ENCODE assay signal across 8 cellular contexts in the genomic region with DNA sequence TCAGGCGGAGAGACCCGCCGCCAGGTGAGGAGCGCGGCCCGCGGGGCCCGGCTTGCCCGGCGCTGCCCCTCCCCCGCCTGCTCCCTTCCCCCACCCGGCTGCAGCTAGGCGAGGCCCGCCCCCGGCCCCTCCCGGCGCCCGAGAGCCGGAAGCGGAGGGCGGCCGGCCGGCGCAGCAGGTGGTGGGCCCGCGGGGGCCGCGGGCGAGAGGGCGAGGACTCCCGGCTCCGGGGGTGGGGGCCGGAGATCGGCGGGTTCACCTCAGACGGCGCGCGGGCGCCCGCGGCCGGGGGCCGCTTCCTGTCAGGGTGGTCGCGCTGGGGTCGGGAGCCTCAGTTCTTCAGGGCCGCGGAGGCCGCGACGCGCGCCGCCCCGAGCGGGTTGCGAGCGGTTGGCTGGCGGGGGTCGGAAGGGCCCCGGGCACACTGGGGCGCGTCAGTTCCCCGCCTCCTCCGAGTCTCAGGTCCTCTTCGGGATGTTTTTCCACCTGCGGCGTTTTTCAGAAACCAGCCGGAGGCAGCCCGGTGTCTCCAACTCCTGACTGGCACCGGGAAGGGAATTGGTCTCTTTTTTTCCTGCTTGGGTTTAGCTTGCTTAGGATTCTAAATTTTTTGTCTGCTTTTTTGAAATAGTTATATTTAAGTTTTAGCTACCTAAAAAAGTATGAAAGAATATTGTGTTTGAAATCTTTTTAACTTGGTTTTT. TPM values are rescaled to one million over a fixed set of nuclear protein-coding genes. Genes with fewer than 3 reads are reported as not detected.
DNase-seq lines count a peak whose midpoint lies in the region; ATAC-seq and TF ChIP-seq lines count a peak whose summit lies in the region.

No MANE protein-coding gene starts in this region.

- peak; percentile 60 to 66 for ATAC-seq in CD4-positive, CD25-positive, alpha-beta regulatory T cell (ENCODE audit: low read depth in 2 of 2)
- ATAC-seq in HG03108 (IDR thresholded peaks at IDR 0.05; ENCODE audit: unreplicated experiment), result peak; percentile 44
- peak; percentile 68 to 72 for ATAC-seq in activated naive CD4-positive, alpha-beta T cell treated with anti-CD3 and anti-CD28 coated beads, Interleukin-2, amount 50 U/mL, for 72 hours

- H3K9me3 Mint-ChIP-seq in CD4-positive, CD25-positive, alpha-beta regulatory T cell, result no peaks in the 10 kb centered on the region
- no peaks in the 10 kb centered on the region for H3K9me3 Mint-ChIP-seq in activated naive CD4-positive, alpha-beta T cell treated with anti-CD3 and anti-CD28 coated beads, Interleukin-2, amount 50 U/mL, for 72 hours

- H3K36me3 Mint-ChIP-seq in CD4-positive, CD25-positive, alpha-beta regulatory T cell, result no peaks in the 10 kb centered on the region
- H3K36me3 Mint-ChIP-seq in activated naive CD4-positive, alpha-beta T cell treated with anti-CD3 and anti-CD28 coated beads, Interleukin-2, amount 50 U/mL, for 72 hours, result no peaks in the 10 kb centered on the region

- peaks cover 29% of the 10 kb centered on the region for H3K4me1 ChIP-seq in CD4-positive, CD25-positive, alpha-beta regulatory T cell (ENCODE audit: control insufficient read depth, insufficient read depth, low read length, poor library complexity, severe bottlenecking)

- H3K9me3 ChIP-seq in CD4-positive, CD25-positive, alpha-beta regulatory T cell (ENCODE audit: control insufficient read depth in 2 of 2, low read length in 2 of 2), result no peaks in the 10 kb centered on the region

- intact Hi-C loops in cardiac septum (cut with DNase I), result loop anchor here (5.0 kb wide), 1 partner anchor 92 kb away; the partner anchor contains the start of gene FAH

- H3K27me3 ChIP-seq in CD4-positive, CD25-positive, alpha-beta regulatory T cell (ENCODE audit: control insufficient read depth, insufficient read depth, low read length), result no peaks in the 10 kb centered on the region

- H3K27ac ChIP-seq in CD4-positive, CD25-positive, alpha-beta regulatory T cell (ENCODE audit: insufficient read depth, low read length, poor library complexity, severe bottlenecking), result peak overlapping the region; percentile 82

- H3K27ac Mint-ChIP-seq in CD4-positive, CD25-positive, alpha-beta regulatory T cell, result peak overlapping the region; percentile 95 to 96 (median 95)
- peak overlapping the region; percentile 92 to 99 for H3K27ac Mint-ChIP-seq in activated naive CD4-positive, alpha-beta T cell treated with anti-CD3 and anti-CD28 coated beads, Interleukin-2, amount 50 U/mL, for 72 hours

- H3K36me3 ChIP-seq in CD4-positive, CD25-positive, alpha-beta regulatory T cell (ENCODE audit: control insufficient read depth, insufficient read depth, low read length), result peaks cover 3% of the 10 kb centered on the region

- H3K4me1 Mint-ChIP-seq in CD4-positive, CD25-positive, alpha-beta regulatory T cell, result peaks cover 25 to 56% (median 37%) of the 10 kb centered on the region in 4 donors

- H3K4me3 ChIP-seq in CD4-positive, CD25-positive, alpha-beta regulatory T cell (ENCODE audit: low read depth, low read length), result peak overlapping the region; percentile 95

- H3K27me3 Mint-ChIP-seq in CD4-positive, CD25-positive, alpha-beta regulatory T cell, result peaks cover 19% of the 10 kb centered on the region

- peak in 1 of 3 donors; percentile 69 for DNase-seq in CD4-positive, CD25-positive, alpha-beta regulatory T cell
- DNase-seq in NCI-H748 treated with DMSO at 0.1 percent for 48 hours (lab: John Stamatoyannopoulos, UW), result peak; percentile 27
- peak in 1 of 2 donors; percentile 51 for DNase-seq in activated naive CD4-positive, alpha-beta T cell treated with anti-CD3 and anti-CD28 coated beads, Interleukin-2, amount 50 U/mL, for 72 hours (ENCODE audit: low spot score in 2 of 2)
- peak; percentile 78 for DNase-seq in cardiac septum (ENCODE audit: low spot score)
- peak; percentile 47 for DNase-seq in pons (ENCODE audit: low spot score)
- DNase-seq in NCI-H187 treated with DMSO at 0.1 percent for 48 hours (lab: John Stamatoyannopoulos, UW), result no peak

- peak; percentile 71 for TF ChIP-seq POLR2A in GM18951 (IDR thresholded peaks at IDR 0.05; ENCODE audit: extremely low read depth, insufficient read depth, insufficient read length)

- in situ Hi-C loops in GM18951 (cut with MboI; ENCODE audit: low sequenced_read_pairs, unreplicated experiment), result no loop called here

- H3K4me3 Mint-ChIP-seq in CD4-positive, CD25-positive, alpha-beta regulatory T cell, result peak overlapping the region; percentile 94 to 98 (median 96)

RNA-seq across cellular contexts. Expression of gene ZFAND6, which starts 0.5 kb away (rescaled TPM):
- total RNA-seq in CD4-positive, CD25-positive, alpha-beta regulatory T cell, result 94.7 TPM
- polyA plus RNA-seq in CD4-positive, CD25-positive, alpha-beta regulatory T cell, result 100 to 1,000 TPM; 107 to 124 (median 117) TPM
- 10 to 100 TPM; 35.8 to 42.4 TPM for total RNA-seq in activated naive CD4-positive, alpha-beta T cell treated with anti-CD3 and anti-CD28 coated beads, Interleukin-2, amount 50 U/mL, for 72 hours
- 64.8 TPM for total RNA-seq in cardiac septum
